ENCODE assay signal across 29 cellular contexts in genomic region chr9:98552306-98552705, GRCh38.
DNase-seq lines count a peak whose midpoint lies in the region; TF ChIP-seq lines count a peak whose summit lies in the region.
"Had no signal": no experiment of that assay in that cellular context is flagged by ENCODE, and none has a peak within 500 bp of the region (broad histone marks: within the 10 kb centered on the region; RNA-seq: fewer than 3 reads in every experiment).

No MANE protein-coding gene starts in this region.

- no peak for TF ChIP-seq CTCF in brain (conservative IDR thresholded peaks at IDR 0.05)
- no peak for TF ChIP-seq CTCF in RWPE1 (conservative IDR thresholded peaks at IDR 0.05; ENCODE audit: low read depth)

- peak; percentile 39 for DNase-seq in Daoy (ENCODE audit: low read depth)
- DNase-seq in M059J (ENCODE audit: low read depth): peak; percentile 92
- peak; percentile 6 for DNase-seq in mucosa of gallbladder (ENCODE audit: low spot score)
- DNase-seq in KG1 (lab: John Stamatoyannopoulos, UW): no peak
- no peak for DNase-seq in RWPE1 (ENCODE audit: low spot score)
- no peak for DNase-seq in activated CD4-positive, alpha-beta T cell treated with anti-CD3 and anti-CD28 coated beads, Interleukin-2, amount 50 U/mL, for 4 hours
- no peak for DNase-seq in effector CD8-positive, alpha-beta T cell (lab: John Stamatoyannopoulos, UW)
- DNase-seq: activated CD4-positive, alpha-beta T cell treated with anti-CD3 and anti-CD28 coated beads for 4 hours; activated effector memory CD4-positive, alpha-beta T cell treated with anti-CD3 and anti-CD28 coated beads, Interleukin-2, amount 50 U/mL, for 16 hours; activated naive CD8-positive, alpha-beta T cell treated with anti-CD3 and anti-CD28 coated beads for 36 hours; activated T-cell treated with anti-CD3 and anti-CD28 coated beads, Interleukin-2, amount 50 U/mL, for 1 hour; aorta; Caco-2; DMS79; GOT3; kidney; midbrain; natural killer cell; NCI-H1048; NCI-H187 treated with DMSO at 0.1 percent for 48 hours; NCI-H524 treated with DMSO at 0.1 percent for 48 hours; ovary; SK-N-SH; stimulated activated CD4-positive, alpha-beta T cell treated with anti-CD3 and anti-CD28 coated beads, Interleukin-1b, Interleukin-23, amount 100 ng/mL, for 48 hours; T-helper 17 cell; transverse colon had no signal

- peak overlapping the region in 3 of 5 experiments; percentile 1 to 60 (median 6) for H3K4me3 Mint-ChIP-seq in brain
- H3K4me3 Mint-ChIP-seq: activated naive CD8-positive, alpha-beta T cell treated with anti-CD3 and anti-CD28 coated beads for 36 hours; central memory CD8-positive, alpha-beta T cell; natural killer cell; T-helper 17 cell had no signal

- peak overlapping the region in 4 of 5 experiments; percentile 2 to 84 (median 64) for H3K27ac Mint-ChIP-seq in brain
- H3K27ac Mint-ChIP-seq: activated naive CD8-positive, alpha-beta T cell treated with anti-CD3 and anti-CD28 coated beads for 36 hours; natural killer cell; T-helper 17 cell had no signal

- H3K9me3 Mint-ChIP-seq in brain: peaks cover 0 to 4% (median 0%) of the 10 kb centered on the region in 5 experiments
- H3K9me3 Mint-ChIP-seq: activated naive CD8-positive, alpha-beta T cell treated with anti-CD3 and anti-CD28 coated beads for 36 hours; central memory CD8-positive, alpha-beta T cell; natural killer cell had no signal

- POLR2A ChIA-PET in RWPE1 (lab: Yijun Ruan, JAX; ENCODE audit: low non-redundant PET): no interaction called here

- peaks cover 19% of the 10 kb centered on the region for H3K4me1 Mint-ChIP-seq in brain
- H3K4me1 Mint-ChIP-seq: activated naive CD8-positive, alpha-beta T cell treated with anti-CD3 and anti-CD28 coated beads for 36 hours; central memory CD8-positive, alpha-beta T cell; natural killer cell had no signal

- CTCF ChIA-PET in RWPE1 (lab: Yijun Ruan, JAX): interaction anchor here (0.7 to 1.3 kb wide), 3 partner anchors 15 to 693 kb away, joined by 3 to 4 read pairs (median 4); no protein-coding TSS in a partner anchor

- peaks cover 24% of the 10 kb centered on the region for H3K27me3 Mint-ChIP-seq in brain

- no peaks in the 10 kb centered on the region for H3K36me3 Mint-ChIP-seq in brain
- H3K36me3 Mint-ChIP-seq: activated naive CD8-positive, alpha-beta T cell treated with anti-CD3 and anti-CD28 coated beads for 36 hours; natural killer cell had no signal

- no peak overlapping the region for H3K27ac ChIP-seq in RWPE1
- H3K27ac ChIP-seq: BLaER1 treated with 17β-estradiol and CSF1 and Interleukin-3, amounts not matched to agents 10 nM and 100 nM; ovary; transverse colon had no signal

Comparison
In these comparisons a context has a peak if more than half of its experiments do, and no peak if none do; other contexts are left out.
1. DNase-seq: peak in Daoy (single experiment), M059J (single experiment) and mucosa of gallbladder (single experiment); none in KG1 (single experiment), RWPE1 (single experiment), activated CD4-positive, alpha-beta T cell treated with anti-CD3 and anti-CD28 coated beads, Interleukin-2, amount 50 U/mL, for 4 hours (0 of 2) and effector CD8-positive, alpha-beta T cell (single experiment).